Comparison of ENCODE assay signal across 1 cellular context in genomic region chr20:9963029-9963428, GRCh38.
TF ChIP-seq lines count a peak whose summit lies in the region.

No MANE protein-coding gene starts in this region.

TF ChIP-seq in K562, 482 proteins besides CTCF, POLR2A, EP300 and RAD21 (continued from another document):
- peak; percentile 94 for TF ChIP-seq PRDM10 (IDR thresholded peaks at IDR 0.05; ENCODE audit: partially characterized antibody)
